14 cellular contexts compared by ENCODE assay signal in genomic region chr7:138864667-138865066, GRCh38.
A peak's percentile ranks its signal among the peaks of the same experiment; 100 is the strongest.
DNase-seq lines count a peak whose midpoint lies in the region; ATAC-seq and TF ChIP-seq lines count a peak whose summit lies in the region.
"Had no signal": no experiment of that assay in that cellular context is flagged by ENCODE, and none has a peak within 500 bp of the region (broad histone marks: within the 10 kb centered on the region; RNA-seq: fewer than 3 reads in every experiment).

No MANE protein-coding gene starts in this region.

- H3K4me3 ChIP-seq in AG09309 (ENCODE audit: control insufficient read depth, low read depth, low read length) (no peak overlapping the region), RWPE2 (ENCODE audit: severe bottlenecking) (no peak overlapping the region), prostate gland (no peak overlapping the region)
- H3K4me3 ChIP-seq: GM23338, SJSA1, spleen had no signal

- peak; percentile 73 for DNase-seq in AG09309 (ENCODE audit: low read depth)
- peak; percentile 63 for DNase-seq in HCEC 1CT
- DNase-seq in RWPE2 (ENCODE audit: low spot score): no peak
- DNase-seq in fibroblast of the conjunctiva (ENCODE audit: low read depth): peak; percentile 66
- DNase-seq in epidermal melanocyte (ENCODE audit: insufficient read length, low spot score): no peak
- no peak for DNase-seq in 8988T
- no peak for DNase-seq in prostate gland (ENCODE audit: low spot score)
- DNase-seq: central memory CD4-positive, alpha-beta T cell; DMS153; spleen; stimulated activated naive B cell treated with anti-CD40 and anti-IgM and Interleukin-4, amounts not matched to agents 10 μg/mL and 1 μg/mL and 100 μg/mL, for 72 hours had no signal

- H3K27me3 ChIP-seq in RWPE2 (ENCODE audit: insufficient read depth, poor library complexity, severe bottlenecking) (no peaks in the 10 kb centered on the region), prostate gland (replicated peaks; ENCODE audit: insufficient read depth) (no peaks in the 10 kb centered on the region)
- H3K27me3 ChIP-seq: SJSA1, spleen had no signal

- H3K36me3 ChIP-seq in RWPE2 (ENCODE audit: low read depth): no peaks in the 10 kb centered on the region
- H3K36me3 ChIP-seq in prostate gland: no peaks in the 10 kb centered on the region
- H3K36me3 ChIP-seq: SJSA1 had no signal

- H3K27ac ChIP-seq in RWPE2 (ENCODE audit: poor library complexity, severe bottlenecking) (peak overlapping the region; percentile 48), prostate gland (no peak overlapping the region)
- H3K27ac ChIP-seq: SJSA1, spleen had no signal

- H3K9me3 ChIP-seq in RWPE2 (ENCODE audit: severe bottlenecking) (no peaks in the 10 kb centered on the region), prostate gland (no peaks in the 10 kb centered on the region)
- H3K9me3 ChIP-seq: SJSA1, spleen had no signal

- TF ChIP-seq CTCF in AG09309 (IDR thresholded peaks at IDR 0.05; ENCODE audit: control insufficient read depth, insufficient read depth, low read depth, low read length, missing control alignments): no peak
- TF ChIP-seq CTCF in RWPE2 (IDR thresholded peaks at IDR 0.05; ENCODE audit: poor library complexity, severe bottlenecking): no peak
- TF ChIP-seq CTCF in prostate gland (IDR thresholded peaks at IDR 0.05): no peak

- intact Hi-C loops in prostate gland (cut with DNase I): no loop called here

- WGBS in prostate gland: 79% methylated on average over 3 of the region's 3 CpGs

- peak; percentile 89 for ATAC-seq in RWPE2 (ENCODE audit: low read depth)
- ATAC-seq in HG02885 (IDR thresholded peaks at IDR 0.05; ENCODE audit: poor library complexity, unreplicated experiment): no peak
- ATAC-seq: GM23338; stimulated activated naive B cell treated with anti-CD40 and anti-IgM and Interleukin-4, amounts not matched to agents 10 μg/mL and 1 μg/mL and 100 μg/mL, for 72 hours had no signal

- peaks cover 5% of the 10 kb centered on the region for H3K4me1 ChIP-seq in RWPE2 (ENCODE audit: insufficient read depth, poor library complexity, severe bottlenecking)
- no peaks in the 10 kb centered on the region for H3K4me1 ChIP-seq in prostate gland (replicated peaks)
- H3K4me1 ChIP-seq: SJSA1, spleen had no signal

- no peak for TF ChIP-seq POLR2A in prostate gland (IDR thresholded peaks at IDR 0.05)

Comparison
In these comparisons a context has a peak if more than half of its experiments do, and no peak if none do; other contexts are left out.
1. DNase-seq: peak in AG09309 (single experiment), HCEC 1CT (single experiment) and fibroblast of the conjunctiva (single experiment); none in RWPE2 (single experiment), epidermal melanocyte (single experiment), 8988T (single experiment) and prostate gland (single experiment).